In the genomic region with DNA sequence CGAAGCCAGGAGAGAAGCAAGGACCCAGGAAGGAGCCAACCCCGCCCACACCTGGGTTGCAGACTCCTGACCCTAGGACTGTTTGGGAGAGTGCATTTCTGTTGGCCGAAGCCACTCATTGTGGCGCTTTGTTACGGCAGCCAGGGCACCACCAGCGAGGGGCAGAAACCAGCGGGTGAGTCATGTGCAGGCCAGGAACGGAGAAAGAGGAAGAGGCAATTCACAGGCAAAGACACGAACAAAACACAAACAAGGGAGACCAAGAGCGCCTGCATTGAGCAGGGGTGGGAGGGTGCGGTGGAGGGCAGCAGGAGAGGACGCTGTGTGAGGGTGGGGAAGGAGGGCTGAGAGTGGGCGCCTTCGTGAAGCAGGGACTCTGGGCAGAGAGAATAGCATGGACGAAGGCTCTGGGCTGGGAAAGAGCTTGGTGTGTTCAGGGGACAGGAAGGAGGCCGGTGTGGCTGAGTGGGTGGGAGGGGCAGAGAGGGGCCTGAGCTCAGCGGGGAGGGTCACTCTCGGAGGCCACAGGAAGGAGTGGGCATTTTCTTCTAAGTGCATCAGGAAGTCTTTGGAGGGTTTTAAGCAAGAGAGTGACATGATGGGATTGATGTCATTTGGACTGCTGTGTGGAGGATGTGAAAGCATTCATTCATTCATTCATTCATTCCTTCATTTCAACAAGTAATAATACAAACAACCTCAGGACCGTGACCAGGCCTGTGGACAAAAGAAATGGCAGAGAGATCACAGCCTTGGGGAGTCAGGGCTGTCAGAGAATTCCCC, we compare ENCODE assay signal across 1 cellular context.
A peak's percentile ranks its signal among the peaks of the same experiment; 100 is the strongest.
TF ChIP-seq lines count a peak whose summit lies in the region.

No MANE protein-coding gene starts in this region.

TF ChIP-seq in H1, 55 proteins besides CTCF, POLR2A, EP300 and RAD21:
- no peak for TF ChIP-seq KDM4A (IDR thresholded peaks at IDR 0.05; ENCODE audit: low read depth, low read length, severe bottlenecking)
- TF ChIP-seq NANOG (IDR thresholded peaks at IDR 0.05; ENCODE audit: insufficient read depth, low read depth, low read length, poor library complexity, severe bottlenecking): no peak
- TF ChIP-seq CBX5 (IDR thresholded peaks at IDR 0.05; ENCODE audit: low read depth, low read length): no peak
- 0 out of 2 replicates have a peak, but pooled peaks have one; percentile 40 for TF ChIP-seq E2F6 (IDR thresholded peaks at IDR 0.05)
- TF ChIP-seq NRF1 (IDR thresholded peaks at IDR 0.05; ENCODE audit: low read depth, low read length): no peak
- no peak for TF ChIP-seq CTBP2 (IDR thresholded peaks at IDR 0.05; ENCODE audit: borderline replicate concordance, insufficient read depth, insufficient read length, low read length)
- TF ChIP-seq RFX5 (IDR thresholded peaks at IDR 0.05; ENCODE audit: borderline replicate concordance, low read depth, low read length): no peak
- no peak for TF ChIP-seq POU5F1 (IDR thresholded peaks at IDR 0.05; ENCODE audit: low read depth, low read length)
- no peak for TF ChIP-seq CBX8 (IDR thresholded peaks at IDR 0.05; ENCODE audit: borderline replicate concordance, low read depth, low read length)
- TF ChIP-seq, protein P1, sequence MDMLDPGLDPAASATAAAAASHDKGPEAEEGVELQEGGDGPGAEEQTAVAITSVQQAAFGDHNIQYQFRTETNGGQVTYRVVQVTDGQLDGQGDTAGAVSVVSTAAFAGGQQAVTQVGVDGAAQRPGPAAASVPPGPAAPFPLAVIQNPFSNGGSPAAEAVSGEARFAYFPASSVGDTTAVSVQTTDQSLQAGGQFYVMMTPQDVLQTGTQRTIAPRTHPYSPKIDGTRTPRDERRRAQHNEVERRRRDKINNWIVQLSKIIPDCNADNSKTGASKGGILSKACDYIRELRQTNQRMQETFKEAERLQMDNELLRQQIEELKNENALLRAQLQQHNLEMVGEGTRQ (IDR thresholded peaks at IDR 0.05; ENCODE audit: low read length): no peak
- TF ChIP-seq MAX (IDR thresholded peaks at IDR 0.05): 0 out of 2 replicates have a peak, but pooled peaks have one; percentile 18
